In genomic region chrX:153821066-153821465, GRCh38 we compare ENCODE assay signal across 15 cellular contexts. TPM values are rescaled to one million over a fixed set of nuclear protein-coding genes. Genes with fewer than 3 reads are reported as not detected.
"Had no signal": no experiment of that assay in that cellular context is flagged by ENCODE, and none has a peak within 500 bp of the region (broad histone marks: within the 10 kb centered on the region; RNA-seq: fewer than 3 reads in every experiment).

No MANE protein-coding gene starts in this region.

- H3K9me3 Mint-ChIP-seq: activated CD4-positive, alpha-beta memory T cell treated with anti-CD3 and anti-CD28 coated beads, Interleukin-2, amount 10 ng/mL, durations not matched to agents 7 days and 5 days; activated naive CD8-positive, alpha-beta T cell treated with anti-CD3 and anti-CD28 coated beads, Interleukin-2, amount 50 U/mL, for 24 hours; memory B cell; neural crest cell; stimulated activated naive CD8-positive, alpha-beta T cell treated with anti-CD3 and anti-CD28 coated beads, Interleukin-15, amount 100 ng/mL, for 72 hours had no signal

- H3K27ac ChIP-seq: ascending aorta, esophagus squamous epithelium, left lung, parathyroid adenoma had no signal

- H3K27me3 Mint-ChIP-seq: activated CD4-positive, alpha-beta T cell treated with anti-CD3 and anti-CD28 coated beads for 36 hours; stimulated activated naive CD8-positive, alpha-beta T cell treated with anti-CD3 and anti-CD28 coated beads, Interleukin-15, amount 100 ng/mL, for 72 hours had no signal

- H3K9ac ChIP-seq: parathyroid adenoma had no signal

- H3K4me3 ChIP-seq: ascending aorta, esophagus squamous epithelium, left lung had no signal

- H3K4me1 ChIP-seq: ascending aorta, left lung, parathyroid adenoma had no signal

- H3K27me3 ChIP-seq: ascending aorta had no signal

- ATAC-seq: activated naive CD8-positive, alpha-beta T cell treated with anti-CD3 and anti-CD28 coated beads, Interleukin-2, amount 50 U/mL, for 24 hours; left lung had no signal

- H3K36me3 ChIP-seq: ascending aorta, esophagus squamous epithelium, left lung had no signal

- H3K36me3 Mint-ChIP-seq: memory B cell had no signal

- DNase-seq: activated naive CD4-positive, alpha-beta T cell; activated naive CD8-positive, alpha-beta T cell treated with anti-CD3 and anti-CD28 coated beads, Interleukin-2, amount 50 U/mL, for 24 hours; esophagus squamous epithelium; foreskin fibroblast; head of caudate nucleus; left lung; stimulated activated CD4-positive, alpha-beta T cell treated with anti-CD3 and anti-CD28 coated beads, Interleukin-4, amount 100 ng/mL, for 4 hours; stimulated activated naive CD8-positive, alpha-beta T cell treated with anti-CD3 and anti-CD28 coated beads, Interleukin-15, amount 100 ng/mL, for 72 hours; T1000 had no signal

- H3K9me3 ChIP-seq: ascending aorta, esophagus squamous epithelium, left lung had no signal

- H3K4me3 Mint-ChIP-seq: activated CD4-positive, alpha-beta memory T cell treated with anti-CD3 and anti-CD28 coated beads, Interleukin-2, amount 10 ng/mL, durations not matched to agents 7 days and 5 days; activated CD4-positive, alpha-beta T cell treated with anti-CD3 and anti-CD28 coated beads for 36 hours; activated naive CD8-positive, alpha-beta T cell treated with anti-CD3 and anti-CD28 coated beads, Interleukin-2, amount 50 U/mL, for 24 hours; memory B cell; neural crest cell; stimulated activated naive CD8-positive, alpha-beta T cell treated with anti-CD3 and anti-CD28 coated beads, Interleukin-15, amount 100 ng/mL, for 72 hours had no signal

- H3K27ac Mint-ChIP-seq: activated CD4-positive, alpha-beta memory T cell treated with anti-CD3 and anti-CD28 coated beads, Interleukin-2, amount 10 ng/mL, durations not matched to agents 7 days and 5 days; activated CD4-positive, alpha-beta T cell treated with anti-CD3 and anti-CD28 coated beads for 36 hours; activated naive CD8-positive, alpha-beta T cell treated with anti-CD3 and anti-CD28 coated beads, Interleukin-2, amount 50 U/mL, for 24 hours; memory B cell; stimulated activated naive CD8-positive, alpha-beta T cell treated with anti-CD3 and anti-CD28 coated beads, Interleukin-15, amount 100 ng/mL, for 72 hours had no signal

RNA-seq across cellular contexts. Expression of gene SRPK3, which starts 40.2 kb away (rescaled TPM):
- total RNA-seq: activated CD4-positive, alpha-beta memory T cell treated with anti-CD3 and anti-CD28 coated beads, Interleukin-2, amount 10 ng/mL, durations not matched to agents 7 days and 5 days; activated CD4-positive, alpha-beta T cell treated with anti-CD3 and anti-CD28 coated beads for 36 hours had no signal
